ENCODE assay signal across 7 cellular contexts in genomic region chr11:83070044-83070877, GRCh38. TPM values are rescaled to one million over a fixed set of nuclear protein-coding genes. Genes with fewer than 3 reads are reported as not detected.
DNase-seq lines count a peak whose midpoint lies in the region; FAIRE-seq and TF ChIP-seq lines count a peak whose summit lies in the region.

No MANE protein-coding gene starts in this region.

- in situ Hi-C loops in KBM-7 (cut with MboI; ENCODE audit: low pct_unique_long_range_greater_than_20kb, low sequenced_read_pairs) = no loop called here

- H3K27me3 ChIP-seq in rectal smooth muscle tissue (ENCODE audit: control insufficient read depth, insufficient read depth, low read length) = no peaks in the 10 kb centered on the region

- H3K27ac ChIP-seq in RWPE1 = no peak overlapping the region
- peak overlapping the region; percentile 97 for H3K27ac ChIP-seq in rectal smooth muscle tissue (ENCODE audit: low read depth, low read length)

- DNase-seq in GM18507 (ENCODE audit: extremely low spot score, insufficient read length, low read depth) (no peak), RWPE1 (ENCODE audit: low spot score) (peak; percentile 68), fibroblast of pulmonary artery (ENCODE audit: low read depth) (peak; percentile 71), KBM-7 (no peak)
- DNase-seq in activated CD4-positive, alpha-beta memory T cell treated with anti-CD3 and anti-CD28 coated beads, Interleukin-2, amount 10 ng/mL, durations not matched to agents 7 days and 5 days = no peak
- DNase-seq in activated CD4-positive, alpha-beta T cell treated with anti-CD3 and anti-CD28 coated beads, Interleukin-2, amount 50 U/mL, for 1 hour = no peak

- H3K4me1 ChIP-seq in rectal smooth muscle tissue (ENCODE audit: control insufficient read depth, insufficient read depth, low read length) = peaks cover 12% of the 10 kb centered on the region

- no peaks in the 10 kb centered on the region for H3K27me3 Mint-ChIP-seq in activated CD4-positive, alpha-beta memory T cell treated with anti-CD3 and anti-CD28 coated beads, Interleukin-2, amount 10 ng/mL, durations not matched to agents 7 days and 5 days

- no peaks in the 10 kb centered on the region for H3K9me3 Mint-ChIP-seq in activated CD4-positive, alpha-beta memory T cell treated with anti-CD3 and anti-CD28 coated beads, Interleukin-2, amount 10 ng/mL, durations not matched to agents 7 days and 5 days

- peak; percentile 66 for FAIRE-seq in GM18507 (lab: Jason Lieb, UNC)

- peak overlapping the region; percentile 92 for H3K4me3 ChIP-seq in fibroblast of pulmonary artery (replicated peaks; ENCODE audit: low read depth, low read length)
- peak overlapping the region; percentile 94 for H3K4me3 ChIP-seq in rectal smooth muscle tissue (ENCODE audit: low read length)

- H3K9ac ChIP-seq in rectal smooth muscle tissue (ENCODE audit: low read length) = peak overlapping the region; percentile 26

- no peak overlapping the region for H3K27ac Mint-ChIP-seq in activated CD4-positive, alpha-beta memory T cell treated with anti-CD3 and anti-CD28 coated beads, Interleukin-2, amount 10 ng/mL, durations not matched to agents 7 days and 5 days

- H3K4me3 Mint-ChIP-seq in activated CD4-positive, alpha-beta memory T cell treated with anti-CD3 and anti-CD28 coated beads, Interleukin-2, amount 10 ng/mL, durations not matched to agents 7 days and 5 days = no peak overlapping the region

- peaks cover 2% of the 10 kb centered on the region for H3K36me3 ChIP-seq in rectal smooth muscle tissue (ENCODE audit: control insufficient read depth, insufficient read depth, low read length)

- CTCF ChIA-PET in RWPE1 (lab: Yijun Ruan, JAX) = no interaction called here
- CTCF ChIA-PET in activated CD4-positive, alpha-beta memory T cell treated with anti-CD3 and anti-CD28 coated beads, Interleukin-2, amount 10 ng/mL, durations not matched to agents 7 days and 5 days (lab: Charles Lee) = interaction anchor here (0.7 to 3.6 kb wide), 5 partner anchors 8 to 180 kb away, joined by 3 to 13 read pairs (median 4); partner anchors contain the start of genes DDIAS and PRCP

- peaks cover 44% of the 10 kb centered on the region for H3K4me1 Mint-ChIP-seq in activated CD4-positive, alpha-beta memory T cell treated with anti-CD3 and anti-CD28 coated beads, Interleukin-2, amount 10 ng/mL, durations not matched to agents 7 days and 5 days

- POLR2A ChIA-PET in RWPE1 (lab: Yijun Ruan, JAX; ENCODE audit: low non-redundant PET) = interaction anchor here (0.6 kb wide), 1 partner anchor 452 kb away, joined by 3 read pairs; no protein-coding TSS in a partner anchor
- POLR2A ChIA-PET in activated CD4-positive, alpha-beta memory T cell treated with anti-CD3 and anti-CD28 coated beads, Interleukin-2, amount 10 ng/mL, durations not matched to agents 7 days and 5 days (lab: Charles Lee) = interaction anchor here (1.0 to 6.9 kb wide), 13 partner anchors 8 to 169 kb away, joined by 3 to 171 read pairs (median 10); partner anchors contain the start of genes DDIAS and PCF11

- H3K36me3 Mint-ChIP-seq in activated CD4-positive, alpha-beta memory T cell treated with anti-CD3 and anti-CD28 coated beads, Interleukin-2, amount 10 ng/mL, durations not matched to agents 7 days and 5 days (ENCODE audit: low read depth) = peaks cover 21% of the 10 kb centered on the region

- TF ChIP-seq CTCF in RWPE1 (conservative IDR thresholded peaks at IDR 0.05; ENCODE audit: low read depth) (no peak), fibroblast of pulmonary artery (IDR thresholded peaks at IDR 0.05; ENCODE audit: low read length, missing control alignments) (no peak)

RNA-seq across cellular contexts. Expression of gene RAB30, which starts 1.4 kb away (rescaled TPM):
- total RNA-seq in activated CD4-positive, alpha-beta memory T cell treated with anti-CD3 and anti-CD28 coated beads, Interleukin-2, amount 10 ng/mL, durations not matched to agents 7 days and 5 days = 10 to 100 TPM in 1 of 2 experiments, 1 to 10 TPM in 1; 9.9 to 10.2 TPM

Comparison
In these comparisons a context has a peak if more than half of its experiments do, and no peak if none do; other contexts are left out.
1. DNase-seq: peak in RWPE1 (single experiment) and fibroblast of pulmonary artery (single experiment); none in GM18507 (single experiment), KBM-7 (single experiment), activated CD4-positive, alpha-beta memory T cell treated with anti-CD3 and anti-CD28 coated beads, Interleukin-2, amount 10 ng/mL, durations not matched to agents 7 days and 5 days (single experiment) and activated CD4-positive, alpha-beta T cell treated with anti-CD3 and anti-CD28 coated beads, Interleukin-2, amount 50 U/mL, for 1 hour (single experiment).